In the genomic region with DNA sequence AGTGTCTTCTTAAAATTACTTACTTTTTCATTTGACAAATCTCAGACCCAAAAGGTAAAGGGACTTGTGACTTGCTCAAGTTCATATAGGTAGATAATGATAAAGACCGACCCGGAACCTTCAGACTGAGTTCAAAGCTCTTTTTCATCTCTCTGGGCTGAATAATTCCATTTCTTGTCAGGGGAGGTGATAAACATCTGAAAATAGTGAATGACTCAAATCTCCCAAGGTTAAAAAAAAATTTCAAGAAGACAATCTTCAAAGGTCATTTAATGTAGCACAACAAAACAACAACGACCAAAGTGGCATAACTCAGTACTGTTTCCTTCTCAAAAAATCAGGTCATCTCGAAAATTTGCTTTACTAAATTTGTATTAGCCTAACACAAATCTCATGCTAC, we compare ENCODE assay signal across 3 cellular contexts.
TF ChIP-seq lines count a peak whose summit lies in the region.

No MANE protein-coding gene starts in this region.

TF ChIP-seq in SK-N-SH, 30 proteins besides CTCF, POLR2A, EP300 and RAD21:
- TF ChIP-seq RXRA (IDR thresholded peaks at IDR 0.05; ENCODE audit: borderline replicate concordance, low read depth) (peak; percentile 24; the same call in 1 of the 2 replicates), SMC3 (IDR thresholded peaks at IDR 0.05; ENCODE audit: low read depth, low read length) (no peak), PBX3 (IDR thresholded peaks at IDR 0.05) (0 out of 2 replicates have a peak, but pooled peaks have one; percentile 3)

TF ChIP-seq in SK-N-SH treated with all-trans-retinoic acid at 6 μM for 48 hours, 23 proteins besides CTCF, POLR2A, EP300 and RAD21:
- TF ChIP-seq, protein P1, sequence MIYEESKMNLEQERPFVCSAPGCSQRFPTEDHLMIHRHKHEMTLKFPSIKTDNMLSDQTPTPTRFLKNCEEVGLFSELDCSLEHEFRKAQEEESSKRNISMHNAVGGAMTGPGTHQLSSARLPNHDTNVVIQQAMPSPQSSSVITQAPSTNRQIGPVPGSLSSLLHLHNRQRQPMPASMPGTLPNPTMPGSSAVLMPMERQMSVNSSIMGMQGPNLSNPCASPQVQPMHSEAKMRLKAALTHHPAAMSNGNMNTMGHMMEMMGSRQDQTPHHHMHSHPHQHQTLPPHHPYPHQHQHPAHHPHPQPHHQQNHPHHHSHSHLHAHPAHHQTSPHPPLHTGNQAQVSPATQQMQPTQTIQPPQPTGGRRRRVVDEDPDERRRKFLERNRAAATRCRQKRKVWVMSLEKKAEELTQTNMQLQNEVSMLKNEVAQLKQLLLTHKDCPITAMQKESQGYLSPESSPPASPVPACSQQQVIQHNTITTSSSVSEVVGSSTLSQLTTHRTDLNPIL (CRISPR knock-in tag; IDR thresholded peaks at IDR 0.05; ENCODE audit: low read depth), result no peak
- TF ChIP-seq SNAI2 (CRISPR knock-in tag; IDR thresholded peaks at IDR 0.05), result no peak
- no peak for TF ChIP-seq ARNTL (CRISPR knock-in tag; IDR thresholded peaks at IDR 0.05; ENCODE audit: borderline replicate concordance, low read depth)
- TF ChIP-seq ZNF565 (CRISPR knock-in tag; conservative IDR thresholded peaks at IDR 0.05; ENCODE audit: low read depth), result no peak
- TF ChIP-seq CSRNP3 (CRISPR knock-in tag; IDR thresholded peaks at IDR 0.05), result no peak
- TF ChIP-seq ZFP30 (CRISPR knock-in tag; IDR thresholded peaks at IDR 0.05), result no peak
- TF ChIP-seq ZFP3 (CRISPR knock-in tag; IDR thresholded peaks at IDR 0.05), result no peak
TF ChIP-seq in SK-N-SH treated with all-trans-retinoic acid at 6 μM for 48 hours: peak in this region for 0.

TF ChIP-seq in endothelial cell of umbilical vein, 7 proteins besides CTCF, POLR2A, EP300 and RAD21:
- no peak for TF ChIP-seq MAX (IDR thresholded peaks at IDR 0.05; ENCODE audit: insufficient read depth, insufficient read length)
- no peak for TF ChIP-seq POLR2AphosphoS5 (IDR thresholded peaks at IDR 0.05; ENCODE audit: insufficient read depth, low read depth, low read length)
- TF ChIP-seq MYC (IDR thresholded peaks at IDR 0.05; ENCODE audit: low read depth, low read length), result no peak
- no peak for TF ChIP-seq GATA2 (IDR thresholded peaks at IDR 0.05; ENCODE audit: insufficient read depth, insufficient read length, low read depth, low read length)
- TF ChIP-seq FOS (IDR thresholded peaks at IDR 0.05; ENCODE audit: borderline replicate concordance, insufficient read depth, low read length), result no peak
- no peak for TF ChIP-seq JUN (IDR thresholded peaks at IDR 0.05; ENCODE audit: borderline replicate concordance, insufficient read depth, insufficient read length, low read depth)
- TF ChIP-seq EZH2 (IDR thresholded peaks at IDR 0.05; ENCODE audit: borderline replicate concordance, low read depth, low read length, severe bottlenecking), result no peak
